Comparison of ENCODE assay signal across 12 cellular contexts in the genomic region with DNA sequence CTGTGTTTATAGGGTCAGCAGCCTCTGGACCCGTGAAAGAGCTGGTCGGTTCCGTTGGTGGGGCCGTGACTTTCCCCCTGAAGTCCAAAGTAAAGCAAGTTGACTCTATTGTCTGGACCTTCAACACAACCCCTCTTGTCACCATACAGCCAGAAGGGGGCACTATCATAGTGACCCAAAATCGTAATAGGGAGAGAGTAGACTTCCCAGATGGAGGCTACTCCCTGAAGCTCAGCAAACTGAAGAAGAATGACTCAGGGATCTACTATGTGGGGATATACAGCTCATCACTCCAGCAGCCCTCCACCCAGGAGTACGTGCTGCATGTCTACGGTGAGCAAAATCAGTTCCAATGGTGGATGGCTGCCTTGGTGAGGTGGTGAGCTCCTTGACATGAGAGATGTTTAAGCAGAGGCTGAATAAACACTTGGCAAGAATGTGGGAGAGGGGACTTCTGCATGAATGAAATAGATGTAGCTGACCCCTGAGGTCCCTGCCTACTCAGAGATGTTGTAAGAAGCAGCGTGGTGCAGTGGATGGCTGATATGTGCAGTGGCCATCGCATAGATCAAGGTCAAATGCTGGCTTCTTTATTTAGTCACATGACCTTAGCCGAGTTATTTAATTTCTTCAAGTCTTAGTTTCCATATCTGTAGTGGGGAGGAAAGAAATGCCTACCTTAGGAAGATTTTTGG. TPM values are rescaled to one million over a fixed set of nuclear protein-coding genes. Genes with fewer than 3 reads are reported as not detected.
DNase-seq lines count a peak whose midpoint lies in the region; ATAC-seq and TF ChIP-seq lines count a peak whose summit lies in the region.
"Had no signal": no experiment of that assay in that cellular context is flagged by ENCODE, and none has a peak within 500 bp of the region (broad histone marks: within the 10 kb centered on the region; RNA-seq: fewer than 3 reads in every experiment).

No MANE protein-coding gene starts in this region.

- H3K9me3 Mint-ChIP-seq in mesothelial cell of epicardium = no peaks in the 10 kb centered on the region

- no peak overlapping the region for H2AFZ ChIP-seq in HCT116 (ENCODE audit: low read depth, low read length, poor library complexity, severe bottlenecking)

- H3K4me3 ChIP-seq in DOHH2 (ENCODE audit: low read length) (no peak overlapping the region), HCT116 (replicated peaks in 1 of 2; ENCODE audit: low read depth in 1 of 2, low read length in 2 of 2) (no peak overlapping the region), WERI-Rb-1 (ENCODE audit: low read depth, low read length) (no peak overlapping the region), tibial nerve (no peak overlapping the region)

- TF ChIP-seq POLR2A in HCT116 (IDR thresholded peaks at IDR 0.05; ENCODE audit: borderline replicate concordance, extremely low read depth, insufficient read depth, insufficient read length) (no peak), tibial nerve (IDR thresholded peaks at IDR 0.05) (no peak)

- no TSS peak for BruUV-seq in HCT116 (replicated peaks; lab: Mats Ljungman, UMichigan)

- peak; percentile 79 for ATAC-seq in HCT116

- 86 to 87% methylated on average over 10 of the region's 10 CpGs for WGBS in tibial nerve, 2 donors

- 0 out of 2 replicates have a peak, but pooled peaks have one; percentile 27 for TF ChIP-seq RAD21 in HCT116 (IDR thresholded peaks at IDR 0.05; ENCODE audit: low read depth)

- H3K4me1 Mint-ChIP-seq in mesothelial cell of epicardium = peaks cover 24% of the 10 kb centered on the region

- H3K79me2 ChIP-seq in DOHH2 (ENCODE audit: control insufficient read depth, low read length) = no peaks in the 10 kb centered on the region
- H3K79me2 ChIP-seq in HCT116 (ENCODE audit: insufficient read depth, low read length) = no peaks in the 10 kb centered on the region

- H3K27me3 Mint-ChIP-seq in mesothelial cell of epicardium (ENCODE audit: low read depth) = peaks cover 19% of the 10 kb centered on the region

- H3K4me3 Mint-ChIP-seq in mesothelial cell of epicardium = no peak overlapping the region

- RAD21 ChIA-PET in HCT116 (lab: Charles Lee; ENCODE audit: low non-redundant PET in 1 of 2, low total read pairs in 2 of 2, uncharacterized antibody in 2 of 2, unreplicated experiment in 2 of 2) = no interaction called here

- no peak overlapping the region for H3K9ac ChIP-seq in HCT116 (ENCODE audit: low read length)

- H4K20me1 ChIP-seq in DOHH2 (ENCODE audit: control insufficient read depth, insufficient read depth, low read depth, low read length) (no peaks in the 10 kb centered on the region), HCT116 (ENCODE audit: insufficient read depth) (no peaks in the 10 kb centered on the region)

- H3K27ac Mint-ChIP-seq in mesothelial cell of epicardium = no peak overlapping the region

- DNase-seq in HCT116 (ENCODE audit: low read depth, low spot score) (no peak), WERI-Rb-1 (no peak), islet precursor cell (peak; percentile 67), NCI-H748 (lab: John Stamatoyannopoulos, UW; ENCODE audit: unreplicated experiment) (no peak), tibial nerve (ENCODE audit: low spot score in 2 of 2) (no peak), mesothelial cell of epicardium (ENCODE audit: low spot score in 2 of 2, unreplicated experiment in 2 of 2) (no peak)
- DNase-seq in stimulated activated CD4-positive, alpha-beta T cell treated with anti-CD3 and anti-CD28 coated beads, Interleukin-4, amount 100 ng/mL, for 24 hours = no peak
- DNase-seq: activated CD4-positive, alpha-beta T cell treated with anti-CD3 and anti-CD28 coated beads for 48 hours; cerebellar nuclear complex; kidney glomerular epithelial cell; substantia nigra had no signal

- POLR2A ChIA-PET in HCT116 (lab: Charles Lee) = no interaction called here

- intact Hi-C loops in HCT116 (cut with micrococcal nuclease) = no loop called here

- H3K36me3 Mint-ChIP-seq in mesothelial cell of epicardium = no peaks in the 10 kb centered on the region

- peak; percentile 72 for TF ChIP-seq CTCF in DOHH2 (IDR thresholded peaks at IDR 0.05; ENCODE audit: low read depth, low read length, poor library complexity, severe bottlenecking)
- TF ChIP-seq CTCF in HCT116 (IDR thresholded peaks at IDR 0.05 in 2 of 3, conservative IDR thresholded peaks at IDR 0.05 in 1 of 3; ENCODE audit: borderline replicate concordance in 1 of 3, insufficient read depth in 1 of 3, low read depth in 2 of 3, low read length in 2 of 3) = peak; percentile 19 to 54 (median 51); a peak in 4 of 6 replicates
- 0 out of 2 replicates have a peak, but pooled peaks have one; percentile 21 for TF ChIP-seq CTCF in WERI-Rb-1 (IDR thresholded peaks at IDR 0.05; ENCODE audit: low read depth, low read length)
- no peak for TF ChIP-seq CTCF in tibial nerve (IDR thresholded peaks at IDR 0.05)
- no peak for TF ChIP-seq CTCF in mesothelial cell of epicardium (IDR thresholded peaks at IDR 0.05; ENCODE audit: unreplicated experiment)

- H3K4me2 ChIP-seq in DOHH2 (ENCODE audit: low read length) = no peak overlapping the region
- no peak overlapping the region for H3K4me2 ChIP-seq in HCT116 (ENCODE audit: low read length)

- H3K4me1 ChIP-seq in DOHH2 (ENCODE audit: control insufficient read depth, low read length) (no peaks in the 10 kb centered on the region), HCT116 (ENCODE audit: control insufficient read depth in 1 of 2, insufficient read depth in 2 of 2, low read length in 2 of 2) (no peaks in the 10 kb centered on the region; a peak in 1 of 4 replicates), tibial nerve (no peaks in the 10 kb centered on the region)

- no peaks in the 10 kb centered on the region for H3F3A ChIP-seq in DOHH2 (ENCODE audit: control insufficient read depth, insufficient read depth)

- H3K36me3 ChIP-seq in DOHH2 (ENCODE audit: control insufficient read depth, low read length) (no peaks in the 10 kb centered on the region), HCT116 (ENCODE audit: control insufficient read depth in 1 of 2, insufficient read depth in 2 of 2, low read length in 2 of 2) (no peaks in the 10 kb centered on the region), WERI-Rb-1 (no peaks in the 10 kb centered on the region), tibial nerve (no peaks in the 10 kb centered on the region)

- H3K27ac ChIP-seq in DOHH2 (ENCODE audit: low read depth, low read length) (no peak overlapping the region), HCT116 (ENCODE audit: low read depth, low read length) (no peak overlapping the region), WERI-Rb-1 (no peak overlapping the region), tibial nerve (no peak overlapping the region)

- TF ChIP-seq EP300 in tibial nerve (IDR thresholded peaks at IDR 0.05) = no peak

- no peaks in the 10 kb centered on the region for H3K9me2 ChIP-seq in DOHH2 (replicated peaks; ENCODE audit: control insufficient read depth, low read length)
- no peaks in the 10 kb centered on the region for H3K9me2 ChIP-seq in HCT116 (ENCODE audit: insufficient read depth)

- CTCF ChIA-PET in HCT116 (lab: Charles Lee) = interaction anchor here (0.8 to 1.0 kb wide), 2 partner anchors 27 to 203 kb away, joined by 4 read pairs; no protein-coding TSS in a partner anchor

- H3K9me3 ChIP-seq in DOHH2 (ENCODE audit: control insufficient read depth, insufficient read depth, low read length) (no peaks in the 10 kb centered on the region), HCT116 (ENCODE audit: control insufficient read depth in 1 of 2, insufficient read depth in 1 of 2, low read depth in 1 of 2, low read length in 2 of 2) (no peaks in the 10 kb centered on the region), WERI-Rb-1 (ENCODE audit: severe bottlenecking) (no peaks in the 10 kb centered on the region), tibial nerve (no peaks in the 10 kb centered on the region)

- H3K27me3 ChIP-seq in DOHH2 (ENCODE audit: control insufficient read depth, low read length) (peaks cover 39% of the 10 kb centered on the region), HCT116 (ENCODE audit: insufficient read depth, low read length) (peaks cover 7% of the 10 kb centered on the region; the same call in 1 of the 2 replicates), WERI-Rb-1 (ENCODE audit: insufficient read depth, low read depth, severe bottlenecking) (peaks cover 98% of the 10 kb centered on the region), tibial nerve (no peaks in the 10 kb centered on the region)

TF ChIP-seq in HCT116, 20 proteins besides CTCF, POLR2A, EP300 and RAD21 (continues in another document):
- TF ChIP-seq YY1 (IDR thresholded peaks at IDR 0.05; ENCODE audit: extremely low read depth, insufficient replicate concordance, low read depth, low read length) (no peak), SIN3A (IDR thresholded peaks at IDR 0.05; ENCODE audit: low read depth) (no peak), ELF1 (IDR thresholded peaks at IDR 0.05; ENCODE audit: borderline replicate concordance, low read depth) (no peak), EZH2phosphoT487 (IDR thresholded peaks at IDR 0.05; ENCODE audit: borderline replicate concordance) (no peak), ZFX (IDR thresholded peaks at IDR 0.05) (no peak)
- TF ChIP-seq, protein P1, sequence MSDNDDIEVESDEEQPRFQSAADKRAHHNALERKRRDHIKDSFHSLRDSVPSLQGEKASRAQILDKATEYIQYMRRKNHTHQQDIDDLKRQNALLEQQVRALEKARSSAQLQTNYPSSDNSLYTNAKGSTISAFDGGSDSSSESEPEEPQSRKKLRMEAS (IDR thresholded peaks at IDR 0.05) = no peak
- TF ChIP-seq, protein P2, sequence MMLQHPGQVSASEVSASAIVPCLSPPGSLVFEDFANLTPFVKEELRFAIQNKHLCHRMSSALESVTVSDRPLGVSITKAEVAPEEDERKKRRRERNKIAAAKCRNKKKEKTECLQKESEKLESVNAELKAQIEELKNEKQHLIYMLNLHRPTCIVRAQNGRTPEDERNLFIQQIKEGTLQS (IDR thresholded peaks at IDR 0.05) = no peak

RNA-seq across cellular contexts. Expression of a gene that starts 9.3 kb away (rescaled TPM):
- total RNA-seq in HCT116 (2021; ENCODE audit: unreplicated experiment) = 0.34 TPM
- 0.07 and 0.20 TPM in 2 replicates for polyA plus RNA-seq in HCT116 (2012)
- total RNA-seq in tibial nerve = under 1 TPM; 0.22 to 0.90 (median 0.51) TPM
- total RNA-seq in mesothelial cell of epicardium = not detected in 3 replicates

RNA-seq across cellular contexts. Expression of a gene that starts 36.7 kb away (rescaled TPM):
- total RNA-seq in HCT116 (2021; ENCODE audit: unreplicated experiment) (0.20 TPM), tibial nerve (1 to 10 TPM; 1.5 to 5.9 (median 2.0) TPM), mesothelial cell of epicardium (0.31 to 0.57 TPM (median 0.56 TPM) in 3 replicates)
- polyA plus RNA-seq in HCT116 (2012) = not detected in 2 replicates

RNA-seq across cellular contexts. Expression of a gene that starts 47.6 kb away (rescaled TPM):
- total RNA-seq in HCT116 (2021; ENCODE audit: unreplicated experiment) (0.22 TPM), tibial nerve (1 to 10 TPM in 2 of 4 donors, under 1 TPM in 1, not detected in 1; 0.22 to 3.0 (median 1.9) TPM), mesothelial cell of epicardium (not detected in 3 replicates)
- polyA plus RNA-seq in HCT116 (2012) = not detected in 2 replicates

Comparison
In these comparisons a context has a peak if more than half of its experiments do, and no peak if none do; other contexts are left out.
1. CTCF ChIP-seq: peak in DOHH2 (single experiment), HCT116 (3 of 3) and WERI-Rb-1 (single experiment); none in tibial nerve (0 of 5) and mesothelial cell of epicardium (single experiment).